Comparison of ENCODE assay signal across 18 cellular contexts in the genomic region with DNA sequence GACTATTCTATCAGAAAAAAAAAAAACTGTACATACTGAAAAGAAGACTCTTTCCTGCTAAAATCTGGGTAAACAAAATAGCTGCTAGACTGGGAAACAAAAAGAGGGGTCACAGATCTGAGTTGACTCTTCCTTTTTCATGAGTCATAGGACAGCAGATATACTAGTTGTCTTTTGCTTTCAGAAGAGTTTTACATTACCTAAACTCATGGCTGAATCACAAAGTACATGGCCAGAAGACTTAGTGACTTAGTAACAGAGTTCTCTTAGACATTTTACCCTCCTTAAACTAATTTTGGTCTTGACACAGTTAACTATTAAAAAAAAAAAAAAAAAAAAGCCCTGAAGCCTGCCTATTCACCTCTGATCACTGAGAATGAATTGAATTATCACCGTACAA.
DNase-seq lines count a peak whose midpoint lies in the region; ATAC-seq, FAIRE-seq and TF ChIP-seq lines count a peak whose summit lies in the region.
"Had no signal": no experiment of that assay in that cellular context is flagged by ENCODE, and none has a peak within 500 bp of the region (broad histone marks: within the 10 kb centered on the region; RNA-seq: fewer than 3 reads in every experiment).

No MANE protein-coding gene starts in this region.

- 5% methylated on average over 1 of the region's 1 CpG for WGBS in A549 (ENCODE audit: missing lambda C conversion rate)

- ATAC-seq in A549 = no peak
- peak; percentile 57 for ATAC-seq in HG03354 (IDR thresholded peaks at IDR 0.05; ENCODE audit: poor library complexity, severe bottlenecking, unreplicated experiment)
- no peak for ATAC-seq in GM18909 (IDR thresholded peaks at IDR 0.05; ENCODE audit: poor library complexity, unreplicated experiment)
- ATAC-seq in HG03095 (IDR thresholded peaks at IDR 0.05; ENCODE audit: unreplicated experiment) = no peak
- ATAC-seq: HCT116 had no signal

- H3K9me3 ChIP-seq in A549 = no peaks in the 10 kb centered on the region

- H3K27me3 Mint-ChIP-seq in mesothelial cell of epicardium (ENCODE audit: low read depth) (no peaks in the 10 kb centered on the region), immature natural killer cell (ENCODE audit: low read depth in 3 of 3) (peaks cover 0 to 4% (median 0%) of the 10 kb centered on the region in 3 donors)
- no peaks in the 10 kb centered on the region for H3K27me3 Mint-ChIP-seq in activated naive CD4-positive, alpha-beta T cell treated with anti-CD3 and anti-CD28 coated beads, Interleukin-2, amount 10 ng/mL, durations not matched to agents 7 days and 5 days
- H3K27me3 Mint-ChIP-seq: B cell; CD4-positive, alpha-beta T cell had no signal

- H3K36me3 Mint-ChIP-seq in mesothelial cell of epicardium (peaks cover 17% of the 10 kb centered on the region), immature natural killer cell (no peaks in the 10 kb centered on the region)
- no peaks in the 10 kb centered on the region for H3K36me3 Mint-ChIP-seq in activated naive CD4-positive, alpha-beta T cell treated with anti-CD3 and anti-CD28 coated beads, Interleukin-2, amount 10 ng/mL, durations not matched to agents 7 days and 5 days

- TF ChIP-seq CTCF in A549 (IDR thresholded peaks at IDR 0.05) (no peak), epithelial cell of proximal tubule (conservative IDR thresholded peaks at IDR 0.05; ENCODE audit: low read depth, low read length) (no peak), mesothelial cell of epicardium (IDR thresholded peaks at IDR 0.05; ENCODE audit: unreplicated experiment) (no peak)

- TF ChIP-seq RAD21 in A549 (conservative IDR thresholded peaks at IDR 0.05 in 1 of 2, IDR thresholded peaks at IDR 0.05 in 1 of 2) = no peak

- H3K4me3 ChIP-seq in A549 = no peak overlapping the region
- no peak overlapping the region for H3K4me3 ChIP-seq in epithelial cell of proximal tubule (ENCODE audit: low read depth, low read length)
- H3K4me3 ChIP-seq: GM23248 had no signal

- POLR2A ChIA-PET in A549 (lab: Yijun Ruan, JAX) = no interaction called here

- TF ChIP-seq POLR2A in A549 (IDR thresholded peaks at IDR 0.05; ENCODE audit: low read length) = no peak

- TF ChIP-seq EP300 in A549 (IDR thresholded peaks at IDR 0.05) = no peak

- no peaks in the 10 kb centered on the region for H3K4me1 ChIP-seq in A549

- H3K9me3 Mint-ChIP-seq in mesothelial cell of epicardium (peaks cover 25% of the 10 kb centered on the region), immature natural killer cell (peaks cover 2 to 18% (median 4%) of the 10 kb centered on the region in 6 donors)
- H3K9me3 Mint-ChIP-seq in activated naive CD4-positive, alpha-beta T cell treated with anti-CD3 and anti-CD28 coated beads, Interleukin-2, amount 10 ng/mL, durations not matched to agents 7 days and 5 days = no peaks in the 10 kb centered on the region

- CTCF ChIA-PET in A549 (lab: Yijun Ruan, JAX) = no interaction called here
- CTCF ChIA-PET in activated naive CD4-positive, alpha-beta T cell treated with anti-CD3 and anti-CD28 coated beads, Interleukin-2, amount 10 ng/mL, durations not matched to agents 7 days and 5 days (lab: Charles Lee) = no interaction called here

- FAIRE-seq in A549 (lab: Jason Lieb, UNC) = no peak
- FAIRE-seq: D721Med, H54 had no signal

- no peak for DNase-seq in A549 (ENCODE audit: low read depth in 1 of 2, low spot score in 1 of 2)
- DNase-seq in epithelial cell of proximal tubule (ENCODE audit: low read depth) = peak; percentile 49
- DNase-seq in mesothelial cell of epicardium (ENCODE audit: low spot score in 2 of 2, unreplicated experiment in 2 of 2) = no peak
- DNase-seq in immature natural killer cell = no peak
- no peak for DNase-seq in activated naive CD4-positive, alpha-beta T cell treated with anti-CD3 and anti-CD28 coated beads, Interleukin-2, amount 10 ng/mL, durations not matched to agents 7 days and 5 days
- DNase-seq: 8988T; CD4-positive, alpha-beta T cell; DMS153; GF-D8; GM23248; IMR-90 had no signal

- no peak overlapping the region for H3K27ac ChIP-seq in A549
- H3K27ac ChIP-seq: GM23248 had no signal

- H3K4me2 ChIP-seq in A549 = no peak overlapping the region

- H3K4me1 Mint-ChIP-seq in mesothelial cell of epicardium (peaks cover 5% of the 10 kb centered on the region), immature natural killer cell (no peaks in the 10 kb centered on the region)
- no peaks in the 10 kb centered on the region for H3K4me1 Mint-ChIP-seq in activated naive CD4-positive, alpha-beta T cell treated with anti-CD3 and anti-CD28 coated beads, Interleukin-2, amount 10 ng/mL, durations not matched to agents 7 days and 5 days
- H3K4me1 Mint-ChIP-seq: B cell had no signal

- H3K27ac Mint-ChIP-seq in mesothelial cell of epicardium (peak overlapping the region; percentile 37), immature natural killer cell (no peak overlapping the region)
- H3K27ac Mint-ChIP-seq in activated naive CD4-positive, alpha-beta T cell treated with anti-CD3 and anti-CD28 coated beads, Interleukin-2, amount 10 ng/mL, durations not matched to agents 7 days and 5 days = no peak overlapping the region
- H3K27ac Mint-ChIP-seq: B cell; CD4-positive, alpha-beta T cell had no signal

- no peak overlapping the region for H3K4me3 Mint-ChIP-seq in mesothelial cell of epicardium
- H3K4me3 Mint-ChIP-seq in immature natural killer cell = no peak overlapping the region
- H3K4me3 Mint-ChIP-seq in activated naive CD4-positive, alpha-beta T cell treated with anti-CD3 and anti-CD28 coated beads, Interleukin-2, amount 10 ng/mL, durations not matched to agents 7 days and 5 days = no peak overlapping the region
- H3K4me3 Mint-ChIP-seq: B cell; CD4-positive, alpha-beta T cell had no signal

TF ChIP-seq in A549, 52 proteins besides CTCF, POLR2A, EP300 and RAD21:
- TF ChIP-seq NR3C1 (IDR thresholded peaks at IDR 0.05) (no peak), FOSL2 (IDR thresholded peaks at IDR 0.05) (no peak), FOSL2 (CRISPR knock-in tag; IDR thresholded peaks at IDR 0.05) (0 out of 2 replicates have a peak, but pooled peaks have one; percentile 6)
